ENCODE assay signal across 1 cellular context in genomic region chr10:32980558-32981468, GRCh38.
TF ChIP-seq lines count a peak whose summit lies in the region.

No MANE protein-coding gene starts in this region.

TF ChIP-seq in K562, 482 proteins besides CTCF, POLR2A, EP300 and RAD21 (continued from another document and continues in another):
- no peak for TF ChIP-seq ZNF518B (CRISPR knock-in tag; IDR thresholded peaks at IDR 0.05)
- no peak for TF ChIP-seq GTF2F1 (IDR thresholded peaks at IDR 0.05; ENCODE audit: low read depth, low read length)
- peak in 1 of 2 experiments; percentile 58; a peak in 2 of 4 replicates for TF ChIP-seq KDM1A (IDR thresholded peaks at IDR 0.05)
- TF ChIP-seq CHCHD3 (CRISPR knock-in tag; IDR thresholded peaks at IDR 0.05), result no peak
- TF ChIP-seq XRCC3 (IDR thresholded peaks at IDR 0.05), result no peak
- peak; percentile 49 to 78; a peak in 2 of 4 replicates for TF ChIP-seq FOXK2 (conservative IDR thresholded peaks at IDR 0.05 in 1 of 2, IDR thresholded peaks at IDR 0.05 in 1 of 2; ENCODE audit: low read depth in 2 of 2)
- peak; percentile 78 for TF ChIP-seq ZNF592 (IDR thresholded peaks at IDR 0.05)
- peak in 1 of 2 experiments; percentile 40; a peak in 1 of 4 replicates for TF ChIP-seq ETV6 (IDR thresholded peaks at IDR 0.05; ENCODE audit: borderline replicate concordance in 1 of 2, low read depth in 2 of 2, low read length in 1 of 2)
- no peak for TF ChIP-seq ETV6 (CRISPR knock-in tag; IDR thresholded peaks at IDR 0.05; ENCODE audit: borderline replicate concordance)
- peak; percentile 87 for TF ChIP-seq ETV1 (tag; conservative IDR thresholded peaks at IDR 0.05; ENCODE audit: low read depth)
- TF ChIP-seq ASH1L (IDR thresholded peaks at IDR 0.05; ENCODE audit: borderline replicate concordance, low read depth, partially characterized antibody), result no peak
- no peak for TF ChIP-seq ZNF324 (CRISPR knock-in tag; IDR thresholded peaks at IDR 0.05)
- no peak for TF ChIP-seq ZNF408 (CRISPR knock-in tag; IDR thresholded peaks at IDR 0.05; ENCODE audit: low read depth)
- TF ChIP-seq MNT (conservative IDR thresholded peaks at IDR 0.05), result peak; percentile 86 to 96
- no peak for TF ChIP-seq ZNF79 (CRISPR knock-in tag; IDR thresholded peaks at IDR 0.05; ENCODE audit: low read depth)
- TF ChIP-seq FIP1L1 (IDR thresholded peaks at IDR 0.05; ENCODE audit: low read depth, low read length, poor library complexity, severe bottlenecking), result no peak
- no peak for TF ChIP-seq HOXB6 (CRISPR knock-in tag; IDR thresholded peaks at IDR 0.05; ENCODE audit: borderline replicate concordance)
- no peak for TF ChIP-seq ZNF184 (CRISPR knock-in tag; IDR thresholded peaks at IDR 0.05)
- no peak for TF ChIP-seq ZNF354B (CRISPR knock-in tag; IDR thresholded peaks at IDR 0.05)
- TF ChIP-seq ZBTB17 (CRISPR knock-in tag; IDR thresholded peaks at IDR 0.05), result 0 out of 2 replicates have a peak, but pooled peaks have one; percentile 47
- TF ChIP-seq MLLT1 (IDR thresholded peaks at IDR 0.05), result 0 out of 4 replicates have a peak, but pooled peaks of 1 of the 2 experiments have one; percentile 54
- TF ChIP-seq IRF9 (tag; IDR thresholded peaks at IDR 0.05), result no peak
- TF ChIP-seq MAFG (tag; conservative IDR thresholded peaks at IDR 0.05), result 0 out of 2 replicates have a peak, but pooled peaks have one; percentile 24
- peak; percentile 55 for TF ChIP-seq TBP (optimal IDR thresholded peaks at IDR 0.05; ENCODE audit: low read depth, low read length)
- TF ChIP-seq GMEB1 (CRISPR knock-in tag; IDR thresholded peaks at IDR 0.05), result peak; percentile 59; the same call in 1 of the 2 replicates
- TF ChIP-seq RBBP5 (IDR thresholded peaks at IDR 0.05; ENCODE audit: borderline replicate concordance, insufficient read depth, low read length, poor library complexity, severe bottlenecking), result peak; percentile 87
- peak; percentile 57; the same call in 1 of the 2 replicates for TF ChIP-seq XRCC5 (IDR thresholded peaks at IDR 0.05; ENCODE audit: low read depth, low read length)
- peak in 1 of 2 experiments; percentile 85; a peak in 2 of 4 replicates for TF ChIP-seq HDAC1 (IDR thresholded peaks at IDR 0.05)
- no peak for TF ChIP-seq POU5F1 (IDR thresholded peaks at IDR 0.05; ENCODE audit: borderline replicate concordance, low read depth, low read length, partially characterized antibody)
- no peak for TF ChIP-seq RBM14 (IDR thresholded peaks at IDR 0.05; ENCODE audit: borderline replicate concordance, insufficient read depth, low read depth, low read length)
- no peak for TF ChIP-seq FOXM1 (IDR thresholded peaks at IDR 0.05; ENCODE audit: low read depth)
- no peak for TF ChIP-seq FOXM1 (CRISPR knock-in tag; IDR thresholded peaks at IDR 0.05; ENCODE audit: low read depth)
- no peak for TF ChIP-seq ZNF23 (CRISPR knock-in tag; IDR thresholded peaks at IDR 0.05)
- TF ChIP-seq ZFP91 (CRISPR knock-in tag; IDR thresholded peaks at IDR 0.05), result no peak
- no peak for TF ChIP-seq CSDE1 (IDR thresholded peaks at IDR 0.05)
- no peak for TF ChIP-seq RNF219 (CRISPR knock-in tag; IDR thresholded peaks at IDR 0.05)
- no peak for TF ChIP-seq ZNF707 (CRISPR knock-in tag; conservative IDR thresholded peaks at IDR 0.05)
- TF ChIP-seq FOXK1 (CRISPR knock-in tag; IDR thresholded peaks at IDR 0.05; ENCODE audit: borderline replicate concordance), result 0 out of 2 replicates have a peak, but pooled peaks have one; percentile 36
- no peak for TF ChIP-seq ZNF143 (CRISPR knock-in tag; IDR thresholded peaks at IDR 0.05)
- TF ChIP-seq ZNF174 (CRISPR knock-in tag; IDR thresholded peaks at IDR 0.05), result no peak
- 0 out of 2 replicates have a peak, but pooled peaks have one; percentile 31 for TF ChIP-seq BACH1 (tag; IDR thresholded peaks at IDR 0.05)
- TF ChIP-seq EHMT2 (IDR thresholded peaks at IDR 0.05), result no peak
- TF ChIP-seq HDAC8 (tag; IDR thresholded peaks at IDR 0.05), result no peak
- peak; percentile 63 for TF ChIP-seq CCNT2 (IDR thresholded peaks at IDR 0.05; ENCODE audit: borderline replicate concordance, extremely low read depth, insufficient read length, low read depth, low read length)
- no peak for TF ChIP-seq RBM25 (IDR thresholded peaks at IDR 0.05; ENCODE audit: low read depth, low read length, severe bottlenecking)
- no peak for TF ChIP-seq ZZZ3 (IDR thresholded peaks at IDR 0.05)
- TF ChIP-seq SMARCE1 (IDR thresholded peaks at IDR 0.05), result peak; percentile 84
- TF ChIP-seq NFXL1 (CRISPR knock-in tag; IDR thresholded peaks at IDR 0.05), result no peak
